Comparison of ENCODE assay signal across 22 cellular contexts in the genomic region with DNA sequence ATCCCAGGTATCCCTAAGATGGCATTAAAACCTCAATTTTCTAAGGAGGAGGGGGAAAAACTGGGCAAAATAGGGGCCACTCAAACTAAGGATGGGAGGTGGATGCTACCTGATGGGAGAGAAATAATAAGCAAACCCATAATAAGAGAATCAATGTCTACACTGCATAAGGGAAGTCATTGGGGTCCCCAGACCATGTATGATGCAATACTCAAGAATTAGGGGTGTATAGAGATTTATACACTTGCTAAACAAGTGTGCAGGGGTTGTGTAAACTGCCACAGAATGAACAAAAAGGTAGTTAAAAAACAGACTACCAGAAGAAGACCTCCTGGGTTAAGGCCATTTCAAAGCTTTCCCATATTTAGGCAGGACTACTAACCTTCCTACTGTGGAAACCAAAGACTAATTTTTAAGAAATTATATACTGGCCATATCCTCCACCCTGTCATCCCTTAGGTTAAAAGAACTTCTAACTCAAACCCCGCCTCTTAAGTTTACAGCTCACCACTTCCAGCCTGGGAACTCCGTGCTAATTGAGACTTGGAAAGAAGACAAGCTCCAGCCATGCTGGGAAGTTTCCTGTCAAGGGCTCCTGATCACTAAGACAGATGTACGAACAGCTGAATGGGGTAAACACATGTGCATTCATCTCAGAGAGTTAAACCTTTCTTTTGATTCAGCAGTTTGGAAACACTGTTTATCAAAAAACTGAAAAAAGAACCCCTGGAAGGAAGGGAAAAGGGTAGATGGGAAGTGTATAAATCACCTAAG.
DNase-seq lines count a peak whose midpoint lies in the region; ATAC-seq and TF ChIP-seq lines count a peak whose summit lies in the region.
"Had no signal": no experiment of that assay in that cellular context is flagged by ENCODE, and none has a peak within 500 bp of the region (broad histone marks: within the 10 kb centered on the region; RNA-seq: fewer than 3 reads in every experiment).

No MANE protein-coding gene starts in this region.

- no peak overlapping the region for H3K4me2 ChIP-seq in mammary epithelial cell (ENCODE audit: insufficient read depth, low read depth, low read length)

- TF ChIP-seq CTCF in MCF 10A (IDR thresholded peaks at IDR 0.05; ENCODE audit: unreplicated experiment) (no peak), mammary epithelial cell (conservative IDR thresholded peaks at IDR 0.05 in 1 of 2, IDR thresholded peaks at IDR 0.05 in 1 of 2; ENCODE audit: extremely low read depth in 1 of 2, insufficient read depth in 1 of 2, low read depth in 1 of 2, low read length in 2 of 2) (no peak), chondrocyte (IDR thresholded peaks at IDR 0.05) (no peak)

- H3K36me3 ChIP-seq in mammary epithelial cell (ENCODE audit: insufficient read depth, low read length), result no peaks in the 10 kb centered on the region
- H3K36me3 ChIP-seq in skeletal muscle tissue (ENCODE audit: control insufficient read depth in 3 of 3, insufficient read depth in 3 of 3, low read length in 3 of 3), result no peaks in the 10 kb centered on the region

- no peak overlapping the region for H2AFZ ChIP-seq in mammary epithelial cell (ENCODE audit: low read depth, low read length)

- H3K36me3 Mint-ChIP-seq in MCF 10A (ENCODE audit: insufficient read depth, unreplicated experiment) (no peaks in the 10 kb centered on the region), chondrocyte (ENCODE audit: low read depth) (no peaks in the 10 kb centered on the region)
- H3K36me3 Mint-ChIP-seq: CD14-positive monocyte had no signal

- H3K4me1 ChIP-seq in mammary epithelial cell (ENCODE audit: insufficient read depth, low read length) (no peaks in the 10 kb centered on the region), skeletal muscle tissue (ENCODE audit: control insufficient read depth in 3 of 3, insufficient read depth in 3 of 3, low read length in 3 of 3) (peaks cover 3 to 9% (median 5%) of the 10 kb centered on the region in 3 donors)
- H3K4me1 ChIP-seq: testis had no signal

- H4K20me1 ChIP-seq in mammary epithelial cell (ENCODE audit: insufficient read depth, low read length), result no peaks in the 10 kb centered on the region

- no peak overlapping the region for H3K27ac Mint-ChIP-seq in MCF 10A (ENCODE audit: low read depth, unreplicated experiment)
- no peak overlapping the region for H3K27ac Mint-ChIP-seq in chondrocyte (ENCODE audit: unreplicated experiment)
- H3K27ac Mint-ChIP-seq: activated T-cell treated with anti-CD3 and anti-CD28 coated beads, Interleukin-2, amount 50 U/mL, for 72 hours; CD14-positive monocyte had no signal

- dilution Hi-C loops in mammary epithelial cell (cut with HindIII; ENCODE audit: low sequenced_read_pairs), result no loop called here

- no peak overlapping the region for H3K4me3 ChIP-seq in mammary epithelial cell (replicated peaks in 1 of 3; ENCODE audit: insufficient read depth in 1 of 3, low read depth in 2 of 3, low read length in 3 of 3)
- no peak overlapping the region for H3K4me3 ChIP-seq in skeletal muscle tissue (ENCODE audit: low read length in 3 of 3)
- H3K4me3 ChIP-seq: testis had no signal

- POLR2A ChIA-PET in MCF 10A (lab: Yijun Ruan, JAX), result interaction anchor here (0.7 to 1.5 kb wide), 5 partner anchors 9 to 52 kb away, joined by 3 read pairs; no protein-coding TSS in a partner anchor

- H3K4me1 Mint-ChIP-seq in MCF 10A (ENCODE audit: insufficient read depth, unreplicated experiment) (peaks cover 2% of the 10 kb centered on the region), chondrocyte (ENCODE audit: low read depth) (peaks cover 14% of the 10 kb centered on the region)

- BruUV-seq in MCF 10A (replicated peaks; lab: Mats Ljungman, UMichigan) (no TSS peak), mammary epithelial cell (replicated peaks; lab: Mats Ljungman, UMichigan) (no TSS peak)

- H3K9me3 Mint-ChIP-seq in MCF 10A (ENCODE audit: unreplicated experiment) (no peaks in the 10 kb centered on the region), chondrocyte (ENCODE audit: low read depth) (no peaks in the 10 kb centered on the region)
- H3K9me3 Mint-ChIP-seq: activated T-cell treated with anti-CD3 and anti-CD28 coated beads, Interleukin-2, amount 50 U/mL, for 72 hours had no signal

- H3K27ac ChIP-seq in mammary epithelial cell (ENCODE audit: insufficient read depth, low read depth, low read length) (no peak overlapping the region), skeletal muscle tissue (ENCODE audit: low read depth, low read length) (peak overlapping the region; percentile 59)
- H3K27ac ChIP-seq: testis had no signal

- H3K27me3 Mint-ChIP-seq in MCF 10A (ENCODE audit: insufficient read depth, unreplicated experiment), result no peaks in the 10 kb centered on the region
- no peaks in the 10 kb centered on the region for H3K27me3 Mint-ChIP-seq in chondrocyte (ENCODE audit: low read depth)

- CTCF ChIA-PET in MCF 10A (lab: Yijun Ruan, JAX), result interaction anchor here (0.6 to 1.8 kb wide), 5 partner anchors 9 to 416 kb away, joined by 3 to 6 read pairs (median 4); no protein-coding TSS in a partner anchor
- CTCF ChIA-PET in mammary epithelial cell (lab: Charles Lee; ENCODE audit: low non-redundant PET), result no interaction called here

- DNase-seq in MCF 10A (ENCODE audit: unreplicated experiment) (peak; percentile 30), mammary epithelial cell (no peak), M059J (ENCODE audit: low read depth) (peak; percentile 35), glomerular visceral epithelial cell (ENCODE audit: extremely low spot score) (peak; percentile 27), chondrocyte (ENCODE audit: low spot score) (no peak), kidney tubule cell (ENCODE audit: low spot score) (no peak)
- DNase-seq: activated CD4-positive, CD25-positive, alpha-beta regulatory T cell treated with anti-CD3 and anti-CD28 coated beads, Interleukin-2, amount 50 U/mL, for 72 hours; activated naive CD4-positive, alpha-beta T cell treated with anti-CD3 and anti-CD28 coated beads, Interleukin-2, amount 50 U/mL, for 16 hours; activated T-cell treated with anti-CD3 and anti-CD28 coated beads, Interleukin-2, amount 50 U/mL, for 72 hours; aorta; DMS153; effector CD8-positive, alpha-beta T cell; left colon; MV-4-11; NCI-H187; NCI-H345; stimulated activated CD4-positive, alpha-beta T cell treated with anti-CD3 and anti-CD28 coated beads, Interleukin-15, amount 100 ng/mL, for 24 hours; testis had no signal

- H3K27me3 ChIP-seq in mammary epithelial cell (ENCODE audit: insufficient read depth, low read length) (no peaks in the 10 kb centered on the region), skeletal muscle tissue (ENCODE audit: control insufficient read depth in 3 of 3, insufficient read depth in 3 of 3, low read length in 3 of 3) (peaks cover 0 to 5% (median 0%) of the 10 kb centered on the region in 3 donors)
- H3K27me3 ChIP-seq: testis had no signal

- H3K9ac ChIP-seq in mammary epithelial cell (ENCODE audit: insufficient read depth, low read length), result no peak overlapping the region
- no peak overlapping the region for H3K9ac ChIP-seq in skeletal muscle tissue (ENCODE audit: low read depth in 1 of 3, low read length in 3 of 3)

- in situ Hi-C loops in mammary epithelial cell (cut with MboI; ENCODE audit: low sequenced_read_pairs in 2 of 2), result no loop called here

- intact Hi-C loops in MCF 10A (cut with micrococcal nuclease), result no loop called here
- intact Hi-C loops in mammary epithelial cell (cut with micrococcal nuclease), result no loop called here

- ATAC-seq in HG03520 (IDR thresholded peaks at IDR 0.05; ENCODE audit: unreplicated experiment), result no peak
- ATAC-seq: activated T-cell treated with anti-CD3 and anti-CD28 coated beads, Interleukin-2, amount 50 U/mL, for 72 hours; esophagus mucosa; left colon had no signal

- no peak overlapping the region for H3K4me3 Mint-ChIP-seq in MCF 10A (ENCODE audit: unreplicated experiment)
- no peak overlapping the region for H3K4me3 Mint-ChIP-seq in chondrocyte (ENCODE audit: unreplicated experiment)
- H3K4me3 Mint-ChIP-seq: activated T-cell treated with anti-CD3 and anti-CD28 coated beads, Interleukin-2, amount 50 U/mL, for 72 hours; CD14-positive monocyte had no signal

- 67% methylated on average over 3 of the region's 3 CpGs for WGBS in mammary epithelial cell (ENCODE audit: low coverage, missing lambda C conversion rate)

- H3K79me2 ChIP-seq in mammary epithelial cell (ENCODE audit: insufficient read depth, low read length), result no peaks in the 10 kb centered on the region

- H3K9me3 ChIP-seq in mammary epithelial cell (replicated peaks; ENCODE audit: insufficient read depth, low read length) (no peaks in the 10 kb centered on the region), skeletal muscle tissue (ENCODE audit: control insufficient read depth in 3 of 3, low read length in 3 of 3) (no peaks in the 10 kb centered on the region)
- H3K9me3 ChIP-seq: testis had no signal

Comparison
In these comparisons a context has a peak if more than half of its experiments do, and no peak if none do; other contexts are left out.
1. DNase-seq: peak in MCF 10A (single experiment), M059J (single experiment) and glomerular visceral epithelial cell (single experiment); none in mammary epithelial cell (single experiment), chondrocyte (single experiment) and kidney tubule cell (single experiment).